Comparison of ENCODE assay signal across 25 cellular contexts in the genomic region with DNA sequence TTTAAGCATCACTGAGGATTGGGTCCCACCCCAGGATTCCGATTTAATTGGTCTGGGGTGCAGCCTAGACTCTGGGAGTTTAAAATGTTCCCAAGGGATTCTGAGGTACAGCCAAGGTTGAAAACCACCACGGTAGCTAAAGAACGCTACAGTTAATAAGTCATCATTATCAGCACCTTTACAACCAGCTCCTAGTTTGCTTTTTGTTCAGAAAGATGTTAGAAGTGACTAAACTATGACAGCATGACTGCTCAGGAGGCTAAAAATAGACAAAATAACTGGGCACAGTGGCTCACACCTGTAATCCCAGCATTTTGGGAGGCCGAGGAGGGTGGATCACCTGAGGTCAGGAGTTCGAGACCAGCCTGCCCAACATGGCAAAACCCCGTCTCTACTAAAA.
"Had no signal": no experiment of that assay in that cellular context is flagged by ENCODE, and none has a peak within 500 bp of the region (broad histone marks: within the 10 kb centered on the region; RNA-seq: fewer than 3 reads in every experiment).

No MANE protein-coding gene starts in this region.

- H3K9ac ChIP-seq: parathyroid adenoma had no signal

- ATAC-seq: gastrocnemius medialis, heart right ventricle, lower lobe of right lung, psoas muscle, right lobe of liver had no signal

- H3K4me1 ChIP-seq: gastrocnemius medialis, parathyroid adenoma, psoas muscle, right lobe of liver, stomach, transverse colon had no signal

- H3K27me3 Mint-ChIP-seq: naive B cell had no signal

- H3K27ac Mint-ChIP-seq: endodermal cell, naive B cell, nephron had no signal

- H3K4me3 Mint-ChIP-seq: endodermal cell, naive B cell, nephron had no signal

- FAIRE-seq: endothelial cell of umbilical vein had no signal

- H3K27me3 ChIP-seq: gastrocnemius medialis, heart right ventricle, right lobe of liver, stomach, transverse colon had no signal

- DNase-seq: cerebellar nuclear complex; effector CD4-positive, alpha-beta T cell; endodermal cell; gastrocnemius medialis; heart right ventricle; hypothalamus; islet precursor cell; left ventricle myocardium inferior; lower lobe of right lung; mesendoderm; naive B cell; occipital lobe; psoas muscle; retina; right lobe of liver; stimulated activated CD4-positive, alpha-beta T cell treated with anti-CD3 and anti-CD28 coated beads, Interleukin-12 subunit alpha, Interleukin-12 subunit beta, amount 100 ng/mL, for 4 hours; stimulated activated naive CD4-positive, alpha-beta T cell; stomach; substantia nigra; transverse colon had no signal

- H3K9me3 Mint-ChIP-seq: endodermal cell, nephron had no signal

- H3K4me3 ChIP-seq: coronary artery, gastrocnemius medialis, heart right ventricle, left ventricle myocardium inferior, lower lobe of right lung, psoas muscle, right lobe of liver, stomach, thoracic aorta, transverse colon had no signal

- H3K9me3 ChIP-seq: gastrocnemius medialis, left ventricle myocardium inferior, lower lobe of right lung, psoas muscle, right lobe of liver, stomach, thoracic aorta, transverse colon had no signal

- H3K36me3 ChIP-seq: gastrocnemius medialis, heart right ventricle, left ventricle myocardium inferior, lower lobe of right lung, right lobe of liver, stomach, thoracic aorta, transverse colon had no signal

- H2AFZ ChIP-seq: parathyroid adenoma had no signal

- H3K4me1 Mint-ChIP-seq: naive B cell had no signal

- H3K79me2 ChIP-seq: parathyroid adenoma had no signal

- H3K27ac ChIP-seq: coronary artery, gastrocnemius medialis, heart right ventricle, left ventricle myocardium inferior, lower lobe of right lung, parathyroid adenoma, psoas muscle, right lobe of liver, stomach, thoracic aorta, transverse colon had no signal
